In the genomic region with DNA sequence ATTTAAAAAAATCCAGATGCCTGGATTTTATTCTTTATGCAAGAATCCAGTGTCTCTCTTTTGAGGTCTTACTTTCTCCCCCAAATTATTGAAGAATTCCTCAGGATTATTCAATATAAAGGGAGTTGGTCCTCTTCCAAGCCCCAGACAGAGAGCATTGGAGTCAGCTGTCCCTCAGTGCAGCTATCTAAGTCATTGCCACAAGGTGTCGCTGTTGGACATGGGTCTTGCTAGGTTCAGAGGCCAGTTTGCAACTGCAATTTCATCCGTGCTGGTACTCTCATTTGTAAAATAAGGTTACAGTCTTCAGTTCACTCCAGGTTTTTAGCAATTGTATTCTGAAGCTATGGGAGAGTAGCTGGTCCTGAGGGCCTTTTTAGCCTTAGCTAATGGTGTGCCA, we compare ENCODE assay signal across 9 cellular contexts. TPM values are rescaled to one million over a fixed set of nuclear protein-coding genes. Genes with fewer than 3 reads are reported as not detected.
DNase-seq lines count a peak whose midpoint lies in the region; ATAC-seq, FAIRE-seq and TF ChIP-seq lines count a peak whose summit lies in the region.
"Had no signal": no experiment of that assay in that cellular context is flagged by ENCODE, and none has a peak within 500 bp of the region (broad histone marks: within the 10 kb centered on the region; RNA-seq: fewer than 3 reads in every experiment).

No MANE protein-coding gene starts in this region.

- FAIRE-seq in RCC 7860 (lab: Jason Lieb, UNC): no peak

- intact Hi-C loops in mucosa of descending colon (cut with DNase I, micrococcal nuclease) (loop anchor here (2.0 to 10.0 kb wide), 2 partner anchors 237 to 291 kb away; no protein-coding TSS in a partner anchor), posterior vena cava (cut with DNase I) (loop anchor here in 1 of 2 donors (5.0 kb wide), 2 partner anchors 239 to 294 kb away; no protein-coding TSS in a partner anchor)

- DNase-seq in AG04449 (ENCODE audit: low read depth, low spot score) (no peak), GDM1 (lab: John Stamatoyannopoulos, UW) (peak; percentile 21), HK-2 (ENCODE audit: unreplicated experiment) (peak; percentile 63), RCC 7860 (ENCODE audit: low spot score) (peak; percentile 32), choroid plexus epithelial cell (ENCODE audit: low read depth) (peak; percentile 76), mucosa of descending colon (peak in 2 of 3 donors; percentile 45 to 83), posterior vena cava (ENCODE audit: low spot score) (no peak)
- DNase-seq: left cardiac atrium had no signal

- POLR2A ChIA-PET in AG04449 (lab: Yijun Ruan, JAX): interaction anchor here (0.5 kb wide), 1 partner anchor 326 kb away, joined by 3 read pairs; no protein-coding TSS in a partner anchor

- ATAC-seq in mucosa of descending colon (peak; percentile 86), GM18498 (IDR thresholded peaks at IDR 0.05; ENCODE audit: unreplicated experiment) (no peak)

- CTCF ChIA-PET in AG04449 (lab: Yijun Ruan, JAX): interaction anchor here (0.6 to 9.1 kb wide), 25 partner anchors 8 to 563 kb away, joined by 3 to 173 read pairs (median 4); no protein-coding TSS in a partner anchor

- H3K36me3 ChIP-seq in mucosa of descending colon (ENCODE audit: low read depth): no peaks in the 10 kb centered on the region

- TF ChIP-seq CTCF in AG04449 (IDR thresholded peaks at IDR 0.05; ENCODE audit: insufficient read depth, low read length, missing control alignments) (peak; percentile 48), choroid plexus epithelial cell (conservative IDR thresholded peaks at IDR 0.05; ENCODE audit: low read depth, low read length) (peak; percentile 77), mucosa of descending colon (IDR thresholded peaks at IDR 0.05) (peak; percentile 14)

- no peak overlapping the region for H3K4me3 ChIP-seq in AG04449 (ENCODE audit: low read depth, low read length)
- no peak overlapping the region for H3K4me3 ChIP-seq in choroid plexus epithelial cell (ENCODE audit: low read depth, low read length)
- no peak overlapping the region for H3K4me3 ChIP-seq in mucosa of descending colon

- no peaks in the 10 kb centered on the region for H3K4me1 ChIP-seq in mucosa of descending colon (ENCODE audit: low read depth)

- H3K9me3 ChIP-seq in mucosa of descending colon: peaks cover 8% of the 10 kb centered on the region

RNA-seq across cellular contexts. Expression of a gene that starts 27.8 kb away (rescaled TPM):
- total RNA-seq in mucosa of descending colon (10 to 100 TPM; 17.1 to 39.7 (median 39.4) TPM), posterior vena cava (100 to 1,000 TPM; 357 to 408 TPM)

Comparison
In these comparisons a context has a peak if more than half of its experiments do, and no peak if none do; other contexts are left out.
1. DNase-seq: peak in GDM1 (single experiment), HK-2 (single experiment), RCC 7860 (single experiment), choroid plexus epithelial cell (single experiment) and mucosa of descending colon (2 of 3); none in AG04449 (single experiment) and posterior vena cava (single experiment).
2. CTCF ChIP-seq: peak in every context shown above with its lines; median percentile 77 in choroid plexus epithelial cell; 48 in AG04449; 14 in mucosa of descending colon.
3. RNA of a gene that starts 27.8 kb away (total RNA-seq): 357 to 408 TPM in posterior vena cava; 17.1 to 39.7 TPM in mucosa of descending colon; every median in the first group is over 4 times any median in the second.